Comparison of ENCODE assay signal across 27 cellular contexts in the genomic region with DNA sequence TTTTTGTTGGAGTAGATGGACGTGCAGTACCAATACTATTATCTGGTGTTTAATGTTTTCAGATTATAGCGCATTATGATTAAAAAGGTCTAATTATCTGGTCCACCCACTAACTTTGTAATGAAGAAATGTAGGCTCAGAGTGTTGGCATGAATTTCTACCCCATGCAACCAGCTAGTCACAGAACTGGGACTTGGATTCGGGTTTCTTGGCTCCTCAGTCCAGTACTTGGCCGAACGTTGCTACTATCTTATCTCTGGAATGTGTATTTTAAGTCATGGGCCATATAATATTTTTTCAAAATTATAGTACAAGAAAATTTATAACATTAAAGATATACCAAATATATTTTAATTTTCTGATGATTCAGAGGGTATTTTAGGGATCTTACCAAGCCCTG.
"Had no signal": no experiment of that assay in that cellular context is flagged by ENCODE, and none has a peak within 500 bp of the region (broad histone marks: within the 10 kb centered on the region; RNA-seq: fewer than 3 reads in every experiment).

No MANE protein-coding gene starts in this region.

- H3K9me3 ChIP-seq: esophagus squamous epithelium had no signal

- H3K4me1 ChIP-seq: esophagus squamous epithelium, foreskin keratinocyte had no signal

- H3K27me3 ChIP-seq: brain microvascular endothelial cell, esophagus squamous epithelium, foreskin keratinocyte had no signal

- H3K4me3 ChIP-seq: esophagus squamous epithelium had no signal

- ATAC-seq: activated CD4-positive, CD25-positive, alpha-beta regulatory T cell treated with anti-CD3 and anti-CD28 coated beads, Interleukin-2, amount 50 U/mL, for 24 hours; activated CD8-positive, alpha-beta T cell treated with anti-CD3 and anti-CD28 coated beads for 36 hours; activated T-cell treated with anti-CD3 and anti-CD28 coated beads, Interleukin-2, amount 50 U/mL, for 4 hours; activated T-helper 17 cell treated with anti-CD3 and anti-CD28 coated beads, Interleukin-2, amount 50 U/mL, for 72 hours; T-helper 17 cell had no signal

- DNase-seq: activated B cell treated with CpG ODN at 0.5 μM for 24 hours; activated CD4-positive, alpha-beta T cell treated with anti-CD3 and anti-CD28 coated beads for 48 hours; activated CD4-positive, alpha-beta T cell treated with anti-CD3 and anti-CD28 coated beads, Interleukin-2, amount 50 U/mL, for 1 hour; activated CD4-positive, alpha-beta T cell treated with anti-CD3 and anti-CD28 coated beads, Interleukin-2, amount 50 U/mL, for 48 hours; activated CD8-positive, alpha-beta memory T cell treated with anti-CD3 and anti-CD28 coated beads for 24 hours; activated CD8-positive, alpha-beta T cell treated with anti-CD3 and anti-CD28 coated beads for 36 hours; activated effector memory CD4-positive, alpha-beta T cell treated with Interleukin-2 at 50 U/mL for 16 hours; activated gamma-delta T cell treated with Interleukin-2 at 50 U/mL for 16 hours; activated naive CD4-positive, alpha-beta T cell treated with anti-CD3 and anti-CD28 coated beads, Interleukin-2, amount 50 U/mL, for 16 hours; activated naive CD4-positive, alpha-beta T cell treated with Interleukin-2 at 50 U/mL for 16 hours; activated T-cell treated with anti-CD3 and anti-CD28 coated beads, Interleukin-2, amount 50 U/mL, for 4 hours; amniotic stem cell; brain microvascular endothelial cell; caudate nucleus; cortex of kidney; dermis blood vessel endothelial cell; effector CD8-positive, alpha-beta T cell; esophagus squamous epithelium; foreskin keratinocyte; head of caudate nucleus; T-helper 1 cell; T-helper 17 cell; T1000; WERI-Rb-1 had no signal

- H3K27ac ChIP-seq: brain microvascular endothelial cell, epithelial cell of prostate, esophagus squamous epithelium, foreskin keratinocyte, WERI-Rb-1 had no signal
